19 cellular contexts compared by ENCODE assay signal in genomic region chr15:68449389-68449788, GRCh38. TPM values are rescaled to one million over a fixed set of nuclear protein-coding genes. Genes with fewer than 3 reads are reported as not detected.
A peak's percentile ranks its signal among the peaks of the same experiment; 100 is the strongest.
DNase-seq lines count a peak whose midpoint lies in the region; ATAC-seq and TF ChIP-seq lines count a peak whose summit lies in the region.
"Had no signal": no experiment of that assay in that cellular context is flagged by ENCODE, and none has a peak within 500 bp of the region (broad histone marks: within the 10 kb centered on the region; RNA-seq: fewer than 3 reads in every experiment).

No MANE protein-coding gene starts in this region.

- POLR2A ChIA-PET in CD4-positive, alpha-beta memory T cell (lab: Charles Lee; ENCODE audit: partially characterized antibody) = no interaction called here

- CTCF ChIA-PET in CD4-positive, alpha-beta memory T cell (lab: Charles Lee; ENCODE audit: partially characterized antibody) = no interaction called here

- intact Hi-C loops in CD4-positive, alpha-beta memory T cell (cut with micrococcal nuclease) = no loop called here

- H3K4me3 Mint-ChIP-seq in GM23338 = no peak overlapping the region
- H3K4me3 Mint-ChIP-seq in CD4-positive, alpha-beta memory T cell = no peak overlapping the region
- H3K4me3 Mint-ChIP-seq: CD4-positive, alpha-beta T cell had no signal

- H3K27ac ChIP-seq in GM23338 (ENCODE audit: low read depth) (no peak overlapping the region), lung (ENCODE audit: low read depth in 1 of 2, low read length in 1 of 2) (no peak overlapping the region), mesendoderm (ENCODE audit: low read depth, low read length) (no peak overlapping the region)
- no peak overlapping the region for H3K27ac ChIP-seq in CD4-positive, alpha-beta memory T cell (ENCODE audit: low read depth, low read length)
- H3K27ac ChIP-seq: BLaER1, RWPE1 had no signal

- H3K23ac ChIP-seq in mesendoderm (ENCODE audit: low read length) = no peak overlapping the region

- H3K4ac ChIP-seq in mesendoderm (ENCODE audit: low read depth, low read length) = no peak overlapping the region

- H2AK5ac ChIP-seq in mesendoderm (ENCODE audit: low read length) = no peak overlapping the region

- no peaks in the 10 kb centered on the region for H4K20me1 ChIP-seq in GM23338 (replicated peaks; ENCODE audit: insufficient read depth)
- H4K20me1 ChIP-seq: BLaER1 had no signal

- no peak overlapping the region for H4K8ac ChIP-seq in mesendoderm (ENCODE audit: low read depth, low read length)

- no peak overlapping the region for H3K27ac Mint-ChIP-seq in GM23338
- no peak overlapping the region for H3K27ac Mint-ChIP-seq in CD4-positive, alpha-beta memory T cell
- H3K27ac Mint-ChIP-seq: CD4-positive, alpha-beta T cell had no signal

- H3K9ac ChIP-seq in mesendoderm (ENCODE audit: low read length) = no peak overlapping the region
- H3K9ac ChIP-seq: BLaER1 had no signal

- H3K79me1 ChIP-seq in mesendoderm (ENCODE audit: low read length) = no peaks in the 10 kb centered on the region

- H3F3A ChIP-seq in GM23338 (replicated peaks; ENCODE audit: low read depth) = no peaks in the 10 kb centered on the region

- TF ChIP-seq CTCF in GM23338 (conservative IDR thresholded peaks at IDR 0.05; ENCODE audit: low read depth in 2 of 2) (no peak), lung (IDR thresholded peaks at IDR 0.05; ENCODE audit: control extremely low read depth, extremely low read depth) (no peak)

- H3K9me3 Mint-ChIP-seq in GM23338 = no peaks in the 10 kb centered on the region
- H3K9me3 Mint-ChIP-seq in CD4-positive, alpha-beta memory T cell = peaks cover 0 to 5% (median 0%) of the 10 kb centered on the region in 8 donors
- H3K9me3 Mint-ChIP-seq: CD4-positive, alpha-beta T cell had no signal

- DNase-seq in Ammon's horn (ENCODE audit: low spot score) (peak; percentile 29), GM23338 (ENCODE audit: low spot score) (peak; percentile 11), lung (ENCODE audit: low spot score) (peak; percentile 6), pons (ENCODE audit: low spot score) (peak; percentile 2), mesendoderm (no peak)
- no peak for DNase-seq in CD4-positive, alpha-beta memory T cell
- no peak for DNase-seq in activated naive CD4-positive, alpha-beta T cell (lab: John Stamatoyannopoulos, UW)
- DNase-seq: Caco-2; CD4-positive, alpha-beta T cell; GDM1; GOT3; HCEC 1CT; KBM-7; NCI-H1092 treated with DMSO at 0.1 percent for 48 hours; NCI-H1436 treated with DMSO at 0.1 percent for 48 hours; NCI-H1930; NCI-H69 had no signal

- H3K9me2 ChIP-seq in GM23338 (ENCODE audit: insufficient read depth) = peaks cover 6% of the 10 kb centered on the region; the same call in 1 of the 2 replicates

- H3K79me2 ChIP-seq in GM23338 (replicated peaks; ENCODE audit: insufficient read depth) (no peaks in the 10 kb centered on the region), mesendoderm (ENCODE audit: control insufficient read depth, insufficient read depth, low read length) (no peaks in the 10 kb centered on the region)

- H3K4me2 ChIP-seq in GM23338 (no peak overlapping the region), mesendoderm (ENCODE audit: low read length) (no peak overlapping the region)
- H3K4me2 ChIP-seq: BLaER1 had no signal

- H2AFZ ChIP-seq in GM23338 = peak overlapping the region; percentile 83

- no peak overlapping the region for H3K18ac ChIP-seq in mesendoderm (ENCODE audit: low read length)

- 88 to 92% methylated on average over 6 of the region's 6 CpGs for WGBS in lung, 2 donors
- no CpG with 5 or more reads among the region's 6 CpGs for WGBS in mesendoderm (ENCODE audit: extremely low coverage, insufficient coverage, low lambda C conversion rate)

- H2BK5ac ChIP-seq in mesendoderm (ENCODE audit: low read length) = no peak overlapping the region

- H3K4me1 ChIP-seq in GM23338 (ENCODE audit: insufficient read depth) (0 out of 2 replicates have a peak, but pooled peaks cover 3% of the 10 kb centered on the region), lung (ENCODE audit: control insufficient read depth in 2 of 2, insufficient read depth in 2 of 2, low read length in 2 of 2) (peaks cover 0 to 7% of the 10 kb centered on the region in 2 donors), mesendoderm (ENCODE audit: control insufficient read depth, low read depth, low read length) (no peaks in the 10 kb centered on the region)
- no peaks in the 10 kb centered on the region for H3K4me1 ChIP-seq in CD4-positive, alpha-beta memory T cell (ENCODE audit: insufficient read depth, low read length)
- H3K4me1 ChIP-seq: BLaER1, Caco-2 had no signal

- H3K4me3 ChIP-seq in GM23338 = no peak overlapping the region
- no peak overlapping the region for H3K4me3 ChIP-seq in lung
- no peak overlapping the region for H3K4me3 ChIP-seq in CD4-positive, alpha-beta memory T cell (ENCODE audit: low read length in 2 of 2)
- H3K4me3 ChIP-seq in mesendoderm (ENCODE audit: low read length) = no peak overlapping the region
- H3K4me3 ChIP-seq: BLaER1 had no signal

- no peak overlapping the region for H3K56ac ChIP-seq in mesendoderm (ENCODE audit: low read length)

- no peaks in the 10 kb centered on the region for H3K4me1 Mint-ChIP-seq in GM23338
- H3K4me1 Mint-ChIP-seq in CD4-positive, alpha-beta memory T cell = no peaks in the 10 kb centered on the region

- H2BK120ac ChIP-seq in mesendoderm (ENCODE audit: low read depth, low read length) = no peak overlapping the region

- H4K5ac ChIP-seq in mesendoderm (ENCODE audit: low read length) = no peak overlapping the region

- H3K27me3 Mint-ChIP-seq in GM23338 (ENCODE audit: insufficient read depth, low read depth, poor library complexity) = no peaks in the 10 kb centered on the region
- H3K27me3 Mint-ChIP-seq in CD4-positive, alpha-beta memory T cell = peaks cover 34 to 40% of the 10 kb centered on the region in 2 donors

- H3K36me3 ChIP-seq in GM23338 (ENCODE audit: insufficient read depth) (no peaks in the 10 kb centered on the region), lung (ENCODE audit: control insufficient read depth in 2 of 2, insufficient read depth in 2 of 2, low read length in 2 of 2) (no peaks in the 10 kb centered on the region), mesendoderm (ENCODE audit: control insufficient read depth, insufficient read depth, low read length) (no peaks in the 10 kb centered on the region)
- H3K36me3 ChIP-seq in CD4-positive, alpha-beta memory T cell (ENCODE audit: insufficient read depth, low read length) = no peaks in the 10 kb centered on the region
- H3K36me3 ChIP-seq: BLaER1 had no signal

- ATAC-seq in GM23338 = peak; percentile 65
- ATAC-seq in lung (ENCODE audit: insufficient read depth, low FRiP score) = no peak

- H3K9me3 ChIP-seq in lung (ENCODE audit: control insufficient read depth in 2 of 2, insufficient read depth in 1 of 2, low read length in 1 of 2) = no peaks in the 10 kb centered on the region
- no peaks in the 10 kb centered on the region for H3K9me3 ChIP-seq in CD4-positive, alpha-beta memory T cell (ENCODE audit: control insufficient read depth in 1 of 2, low read length in 2 of 2)
- H3K9me3 ChIP-seq: BLaER1, Caco-2 had no signal

- no peaks in the 10 kb centered on the region for H3K36me3 Mint-ChIP-seq in GM23338 (ENCODE audit: low read depth)
- H3K36me3 Mint-ChIP-seq in CD4-positive, alpha-beta memory T cell = no peaks in the 10 kb centered on the region

- H3K27me3 ChIP-seq in GM23338 (ENCODE audit: insufficient read depth) (no peaks in the 10 kb centered on the region), lung (ENCODE audit: control insufficient read depth, insufficient read depth) (no peaks in the 10 kb centered on the region), mesendoderm (ENCODE audit: insufficient read depth, low read length, poor library complexity) (no peaks in the 10 kb centered on the region)
- H3K27me3 ChIP-seq in CD4-positive, alpha-beta memory T cell (ENCODE audit: insufficient read depth, low read length) = peaks cover 6% of the 10 kb centered on the region
- H3K27me3 ChIP-seq: BLaER1 had no signal

- no peak overlapping the region for H2BK15ac ChIP-seq in mesendoderm (replicated peaks; ENCODE audit: low read depth)

TF ChIP-seq in GM23338, 12 proteins besides CTCF, POLR2A, EP300 and RAD21 (continues in another document):
- TF ChIP-seq ZNF331 (CRISPR knock-in tag; IDR thresholded peaks at IDR 0.05; ENCODE audit: low read depth) (no peak), JUNB (IDR thresholded peaks at IDR 0.05; ENCODE audit: unreplicated experiment) (no peak), REST (IDR thresholded peaks at IDR 0.05; ENCODE audit: unreplicated experiment) (no peak), ZNF114 (CRISPR knock-in tag; IDR thresholded peaks at IDR 0.05) (no peak), POLR2AphosphoS5 (IDR thresholded peaks at IDR 0.05; ENCODE audit: low read depth) (no peak)

RNA-seq across cellular contexts. Expression of gene ITGA11, which starts 17.4 kb away (rescaled TPM):
- total RNA-seq in GM23338 (2014; rRNA removed; shearing (Covaris generic)) = 0.03 TPM in 1 of 2 replicates, not detected in the other
- 0.14 and 0.40 TPM in 2 replicates for polyA plus RNA-seq in GM23338 (2016; fragmentation: Nextera tagmentation; extraction: Ambion mirVana)
- total RNA-seq in lung = 1 to 10 TPM; 1.7 to 1.8 TPM
- polyA plus RNA-seq in lung = under 1 TPM; 0.35 to 0.39 TPM
- total RNA-seq in CD4-positive, alpha-beta memory T cell = not detected
- polyA plus RNA-seq in CD4-positive, alpha-beta memory T cell = not detected
- polyA plus RNA-seq in mesendoderm (2013, experiment 1 of 2) = 0.10 TPM
- polyA plus RNA-seq in mesendoderm (2013, experiment 2 of 2) = 0.07 TPM

Comparison
In these comparisons a context has a peak if more than half of its experiments do, and no peak if none do; other contexts are left out.
1. DNase-seq: peak in Ammon's horn (single experiment), GM23338 (single experiment), lung (single experiment) and pons (single experiment); none in CD4-positive, alpha-beta memory T cell (0 of 5), activated naive CD4-positive, alpha-beta T cell (0 of 4) and mesendoderm (single experiment).